Comparison of ENCODE assay signal across 11 cellular contexts in the genomic region with DNA sequence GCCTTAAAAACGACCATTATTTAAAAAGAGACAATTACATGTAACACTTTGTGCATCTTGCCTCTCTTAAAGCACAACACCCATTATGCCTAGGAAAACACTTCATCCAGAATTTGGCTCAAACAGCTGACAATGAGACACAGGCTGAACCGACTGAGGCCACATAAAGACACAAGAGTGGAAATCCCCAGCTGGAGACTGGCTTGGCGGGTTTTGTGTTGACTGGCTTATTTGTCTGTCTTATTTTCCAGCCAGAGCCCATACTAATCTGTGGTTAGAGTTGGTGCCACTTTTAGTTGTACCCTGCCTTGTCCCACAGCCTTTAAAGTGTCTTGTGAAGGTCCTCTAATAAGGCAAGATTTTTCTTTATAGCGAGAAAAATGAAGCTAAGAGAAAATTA. TPM values are rescaled to one million over a fixed set of nuclear protein-coding genes. Genes with fewer than 3 reads are reported as not detected.
A peak's percentile ranks its signal among the peaks of the same experiment; 100 is the strongest.
DNase-seq lines count a peak whose midpoint lies in the region; ATAC-seq, FAIRE-seq and TF ChIP-seq lines count a peak whose summit lies in the region.
"Had no signal": no experiment of that assay in that cellular context is flagged by ENCODE, and none has a peak within 500 bp of the region (broad histone marks: within the 10 kb centered on the region; RNA-seq: fewer than 3 reads in every experiment).

No MANE protein-coding gene starts in this region.

- H3K79me2 ChIP-seq in OCI-LY1 (ENCODE audit: insufficient read depth, low read length) (no peaks in the 10 kb centered on the region), GM12878 (ENCODE audit: control insufficient read depth, insufficient read depth, low read length) (peaks cover 20% of the 10 kb centered on the region)

- H3K4me3 ChIP-seq in OCI-LY1 (ENCODE audit: low read depth, low read length, poor library complexity, severe bottlenecking) (no peak overlapping the region), GM12878 (0 out of 2 replicates have a peak overlapping the region, but pooled peaks have one; percentile 9), tibial artery (no peak overlapping the region)
- H3K4me3 ChIP-seq: PC-9 had no signal

- H4K20me1 ChIP-seq in OCI-LY1 (ENCODE audit: insufficient read depth, low read length) = no peaks in the 10 kb centered on the region
- no peaks in the 10 kb centered on the region for H4K20me1 ChIP-seq in GM12878 (ENCODE audit: control insufficient read depth, insufficient read depth)

- H3K36me3 ChIP-seq in OCI-LY1 (ENCODE audit: insufficient read depth, low read length) = no peaks in the 10 kb centered on the region
- peaks cover 15 to 22% of the 10 kb centered on the region in 2 experiments for H3K36me3 ChIP-seq in GM12878 (ENCODE audit: control insufficient read depth in 2 of 2, insufficient read depth in 2 of 2, low read length in 1 of 2)
- no peaks in the 10 kb centered on the region for H3K36me3 ChIP-seq in tibial artery

- RAD21 ChIA-PET in GM12878 (lab: Charles Lee; ENCODE audit: unreplicated experiment) = interaction anchor here (0.7 to 3.7 kb wide), 11 partner anchors 9 to 174 kb away, joined by 3 to 23 read pairs (median 5); a partner anchor contains a TSS

- BruUV-seq in GM12878 (replicated peaks; lab: Mats Ljungman, UMichigan) = no TSS peak

- no peak for TF ChIP-seq RAD21 in GM12878 (IDR thresholded peaks at IDR 0.05; ENCODE audit: insufficient read depth, low read depth, low read length)

- in situ Hi-C loops in GM12878 (cut with MboI) = no loop called here

- peak; percentile 56 for ATAC-seq in GM12878
- ATAC-seq: left lobe of liver had no signal

- H3K27ac ChIP-seq in OCI-LY1 (ENCODE audit: low read depth, low read length, poor library complexity, severe bottlenecking) (peak overlapping the region; percentile 93), GM12878 (ENCODE audit: control insufficient read depth, insufficient read depth) (peak overlapping the region; percentile 75), tibial artery (no peak overlapping the region)
- H3K27ac ChIP-seq: PC-9 had no signal

- peaks cover 6% of the 10 kb centered on the region; the same call in 1 of the 2 replicates for H3F3A ChIP-seq in OCI-LY1 (ENCODE audit: insufficient read depth, low read length)

- POLR2A ChIA-PET in GM12878 (lab: Charles Lee) = interaction anchor here (0.8 to 2.0 kb wide), 7 partner anchors 12 to 402 kb away, joined by 3 to 19 read pairs (median 3); a partner anchor contains a TSS

- intact Hi-C loops in GM12878 (cut with micrococcal nuclease; ENCODE audit: unreplicated experiment) = no loop called here
- intact Hi-C loops in tibial artery (cut with DNase I; ENCODE audit: low total_unique reads) = no loop called here

- TF ChIP-seq EP300 in GM12878 (IDR thresholded peaks at IDR 0.05; ENCODE audit: borderline replicate concordance in 1 of 2, control insufficient read depth in 1 of 2, low read depth in 2 of 2, low read length in 2 of 2) = no peak

- H2AFZ ChIP-seq in OCI-LY1 (ENCODE audit: low read length) = no peak overlapping the region
- no peak overlapping the region for H2AFZ ChIP-seq in GM12878 (ENCODE audit: control insufficient read depth, low read depth, low read length)
- H2AFZ ChIP-seq: PC-9 had no signal

- FAIRE-seq in GM12878 (lab: Jason Lieb, UNC) = peak; percentile 81
- FAIRE-seq: A204.1 had no signal

- no peak for TF ChIP-seq POLR2A in GM12878 (IDR thresholded peaks at IDR 0.05; ENCODE audit: low read depth, low read length)

- H3K4me2 ChIP-seq in OCI-LY1 (ENCODE audit: low read length) (peak overlapping the region; percentile 1; the same call in 1 of the 2 replicates), GM12878 (ENCODE audit: control insufficient read depth, insufficient read depth) (peak overlapping the region; percentile 26; the same call in 1 of the 2 replicates)
- H3K4me2 ChIP-seq: PC-9 had no signal

- SMC1A ChIA-PET in GM12878 (lab: Charles Lee; ENCODE audit: uncharacterized antibody, unreplicated experiment) = interaction anchor here (0.9 to 6.3 kb wide), 16 partner anchors 8 to 159 kb away, joined by 3 to 72 read pairs (median 6); a partner anchor contains a TSS

- CTCF ChIA-PET in GM12878 (lab: Yijun Ruan, JAX) = interaction anchor here (0.5 to 4.0 kb wide), 19 partner anchors 12 to 221 kb away, joined by 3 to 30 read pairs (median 5); a partner anchor contains a TSS

- H3K9me2 ChIP-seq in OCI-LY1 (ENCODE audit: low read depth, low read length) = no peaks in the 10 kb centered on the region

- peak overlapping the region; percentile 19; the same call in 1 of the 2 replicates for H3K9ac ChIP-seq in OCI-LY1 (ENCODE audit: low read length)
- H3K9ac ChIP-seq in GM12878 (ENCODE audit: control insufficient read depth, insufficient read depth, low read length) = peak overlapping the region; percentile 8; the same call in 1 of the 2 replicates

- peaks cover 55% of the 10 kb centered on the region for H3K4me1 ChIP-seq in OCI-LY1 (ENCODE audit: insufficient read depth, low read length, severe bottlenecking)
- H3K4me1 ChIP-seq in GM12878 (ENCODE audit: control insufficient read depth, insufficient read depth, low read length) = peaks cover 52% of the 10 kb centered on the region
- H3K4me1 ChIP-seq in tibial artery = peaks cover 0 to 3% (median 0%) of the 10 kb centered on the region in 4 donors

- no peaks in the 10 kb centered on the region for H3K9me3 ChIP-seq in OCI-LY1 (ENCODE audit: low read length)
- no peaks in the 10 kb centered on the region; the same call in 2 of the 3 replicates for H3K9me3 ChIP-seq in GM12878 (replicated peaks; ENCODE audit: control insufficient read depth, insufficient read depth, low read length)
- H3K9me3 ChIP-seq in tibial artery = no peaks in the 10 kb centered on the region

- 1% methylated on average over 4 of the region's 4 CpGs for WGBS in GM12878 (ENCODE audit: insufficient coverage, insufficient replicate concordance, low lambda C conversion rate, missing lambda C conversion rate)

- no peak for TF ChIP-seq CTCF in OCI-LY1 (IDR thresholded peaks at IDR 0.05; ENCODE audit: low read length)
- no peak for TF ChIP-seq CTCF in GM12878 (IDR thresholded peaks at IDR 0.05 in 2 of 3, conservative IDR thresholded peaks at IDR 0.05 in 1 of 3; ENCODE audit: control insufficient read depth in 2 of 3, extremely low read depth in 1 of 3, insufficient read depth in 1 of 3, low read depth in 3 of 3, low read length in 3 of 3)
- no peak for TF ChIP-seq CTCF in tibial artery (IDR thresholded peaks at IDR 0.05)

- DNase-seq in NCI-H82 (lab: John Stamatoyannopoulos, UW) = peak; percentile 17
- DNase-seq in NCI-H82 treated with DMSO at 0.1 percent for 48 hours (lab: John Stamatoyannopoulos, UW; ENCODE audit: unreplicated experiment) = no peak
- DNase-seq in GM12878 (ENCODE audit: low read depth, low spot score) = no peak
- DNase-seq in stimulated activated CD4-positive, alpha-beta T cell treated with anti-CD3 and anti-CD28 coated beads, TNF-alpha, amount 100 ng/mL, for 24 hours (ENCODE audit: low read depth in 3 of 3) = peak in 2 of 3 experiments; percentile 36 to 43
- no peak for DNase-seq in COLO829 (ENCODE audit: low spot score)
- no peak for DNase-seq in DMS114 treated with DMSO at 0.1 percent for 48 hours (lab: John Stamatoyannopoulos, UW; ENCODE audit: unreplicated experiment)
- DNase-seq in tibial artery = no peak
- DNase-seq: PC-9 had no signal

- H3K27me3 ChIP-seq in OCI-LY1 (ENCODE audit: insufficient read depth, low read length) = no peaks in the 10 kb centered on the region
- no peaks in the 10 kb centered on the region for H3K27me3 ChIP-seq in GM12878 (replicated peaks in 1 of 2; ENCODE audit: control insufficient read depth in 2 of 2, insufficient read depth in 2 of 2, low read length in 1 of 2)
- H3K27me3 ChIP-seq in tibial artery = peaks cover 0 to 8% of the 10 kb centered on the region in 2 donors

TF ChIP-seq in GM12878, 131 proteins besides CTCF, POLR2A, EP300 and RAD21 (continues in another document):
- TF ChIP-seq IRF4 (IDR thresholded peaks at IDR 0.05; ENCODE audit: low read depth, low read length) (no peak), SPI1 (IDR thresholded peaks at IDR 0.05; ENCODE audit: borderline replicate concordance, insufficient read depth, low read depth, low read length) (no peak), ESRRA (IDR thresholded peaks at IDR 0.05; ENCODE audit: low read length) (no peak)

RNA-seq across cellular contexts. Expression of a gene that starts 21.2 kb away (rescaled TPM):
- total RNA-seq in GM12878 (2013; cell fraction: nucleolus; rRNA removed) = 36.1 and 40.9 TPM in 2 replicates
- total RNA-seq in GM12878 (2014; rRNA removed) (25.1 and 25.2 TPM in 2 replicates), GM12878 (2014; rRNA removed; fragmentation: Illumina TruSeq; extraction: Trizol) (20.3 and 21.2 TPM in 2 replicates), GM12878 (2021) (53.3 and 54.4 TPM in 2 replicates)
- polyA plus RNA-seq in GM12878 (2011; ENCODE audit: low read depth) = 15.8 TPM
- polyA plus RNA-seq in GM12878 (2011; rRNA removed) (25.9 and 32.7 TPM in 2 replicates), GM12878 (2014; fragmentation: Illumina TruSeq; extraction: Trizol) (42.4 and 42.6 TPM in 2 replicates), GM12878 (2014; fragmentation: Nextera tagmentation; extraction: Ambion mirVana) (10 to 100 TPM in 1 of 2 experiments, 1 to 10 TPM in 1; 8.6 to 10.2 TPM), GM12878 (2014; rRNA removed) (39.6 and 39.7 TPM in 2 replicates), GM12878 (2016; fragmentation: Nextera tagmentation; extraction: Ambion mirVana) (10 to 100 TPM; 38.7 to 41.2 TPM)
- 31.9 and 34.9 TPM in 2 replicates for polyA plus RNA-seq in GM12878 (2011; cell fraction: cytosol; rRNA removed)
- polyA plus RNA-seq in GM12878 (2011; cell fraction: nucleus; rRNA removed) = 37.5 and 42.1 TPM in 2 replicates
- 20.1 and 25.2 TPM in 2 replicates for polyA plus RNA-seq in GM12878 (2012)
- 19.4 and 22.8 TPM in 2 replicates for polyA minus RNA-seq in GM12878 (2011; rRNA and poly(A)+ RNA removed)
- 12.7 and 13.5 TPM in 2 replicates for polyA minus RNA-seq in GM12878 (2011; cell fraction: cytosol; rRNA and poly(A)+ RNA removed)
- 9.3 and 16.3 TPM in 2 replicates for polyA minus RNA-seq in GM12878 (2011; cell fraction: nucleus; rRNA and poly(A)+ RNA removed)

RNA-seq across cellular contexts. Expression of a gene that starts 41.3 kb away (rescaled TPM):
- 28.4 and 33.0 TPM in 2 replicates for total RNA-seq in GM12878 (2013; cell fraction: nucleolus; rRNA removed)
- total RNA-seq in GM12878 (2014; rRNA removed) = 64.8 and 68.3 TPM in 2 replicates
- 52.3 and 55.5 TPM in 2 replicates for total RNA-seq in GM12878 (2014; rRNA removed; fragmentation: Illumina TruSeq; extraction: Trizol)
- 47.8 and 49.1 TPM in 2 replicates for total RNA-seq in GM12878 (2021)
- 55.9 TPM for polyA plus RNA-seq in GM12878 (2011; ENCODE audit: low read depth)
- polyA plus RNA-seq in GM12878 (2011; rRNA removed) = 37.9 and 44.6 TPM in 2 replicates
- polyA plus RNA-seq in GM12878 (2011; cell fraction: cytosol; rRNA removed) = 51.9 and 54.2 TPM in 2 replicates
- 23.3 and 29.3 TPM in 2 replicates for polyA plus RNA-seq in GM12878 (2011; cell fraction: nucleus; rRNA removed)
- polyA plus RNA-seq in GM12878 (2012) = 56.9 and 74.3 TPM in 2 replicates
- 47.8 and 48.8 TPM in 2 replicates for polyA plus RNA-seq in GM12878 (2014; fragmentation: Illumina TruSeq; extraction: Trizol)
- polyA plus RNA-seq in GM12878 (2014; fragmentation: Nextera tagmentation; extraction: Ambion mirVana) = 10 to 100 TPM; 21.0 to 26.1 TPM
- polyA plus RNA-seq in GM12878 (2014; rRNA removed) = 55.6 and 56.5 TPM in 2 replicates
- 100 to 1,000 TPM; 109 to 126 TPM for polyA plus RNA-seq in GM12878 (2016; fragmentation: Nextera tagmentation; extraction: Ambion mirVana)
- 31.5 and 44.8 TPM in 2 replicates for polyA minus RNA-seq in GM12878 (2011; rRNA and poly(A)+ RNA removed)
- 9.8 and 10.0 TPM in 2 replicates for polyA minus RNA-seq in GM12878 (2011; cell fraction: cytosol; rRNA and poly(A)+ RNA removed)
- 10.2 and 27.1 TPM in 2 replicates for polyA minus RNA-seq in GM12878 (2011; cell fraction: nucleus; rRNA and poly(A)+ RNA removed)

Comparison
In these comparisons a context has a peak if more than half of its experiments do, and no peak if none do; other contexts are left out.
1. DNase-seq: peak in NCI-H82 (single experiment) and stimulated activated CD4-positive, alpha-beta T cell treated with anti-CD3 and anti-CD28 coated beads, TNF-alpha, amount 100 ng/mL, for 24 hours (2 of 3); none in NCI-H82 treated with DMSO at 0.1 percent for 48 hours (single experiment), GM12878 (single experiment), COLO829 (single experiment), DMS114 treated with DMSO at 0.1 percent for 48 hours (single experiment) and tibial artery (0 of 2).
2. H3K27ac ChIP-seq: peak in OCI-LY1 (single experiment) and GM12878 (single experiment); none in tibial artery (0 of 2).